Comparison of ENCODE assay signal across 24 cellular contexts in the genomic region with DNA sequence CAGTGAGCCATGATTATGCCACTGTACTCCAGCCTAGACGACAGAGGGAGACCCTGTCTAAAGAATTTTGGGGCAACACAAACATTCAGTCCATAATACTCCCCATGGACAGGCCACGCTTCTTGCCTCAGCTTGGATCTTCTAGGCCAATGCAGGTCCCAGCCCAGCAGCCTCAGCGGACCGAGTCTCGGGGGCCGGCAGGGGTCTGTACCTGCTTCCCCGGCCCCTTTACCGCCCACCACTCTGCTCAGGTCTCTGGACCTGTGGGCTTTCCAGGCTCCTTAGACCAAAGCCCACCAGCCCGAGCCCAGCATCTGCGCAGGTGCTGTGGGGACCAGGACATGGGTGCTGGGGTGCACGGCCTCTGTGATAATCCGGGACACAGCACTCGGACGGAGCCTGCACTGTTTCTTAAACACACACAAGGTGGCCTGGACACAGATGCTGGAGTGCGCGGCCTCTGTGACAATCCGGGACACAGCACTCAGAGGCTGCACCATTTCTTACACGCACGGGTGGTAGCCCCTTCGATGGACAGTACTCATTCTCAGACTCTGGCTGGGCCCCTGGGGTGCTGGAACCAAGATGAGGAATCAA.
A peak's percentile ranks its signal among the peaks of the same experiment; 100 is the strongest.
DNase-seq lines count a peak whose midpoint lies in the region; ATAC-seq and TF ChIP-seq lines count a peak whose summit lies in the region.
"Had no signal": no experiment of that assay in that cellular context is flagged by ENCODE, and none has a peak within 500 bp of the region (broad histone marks: within the 10 kb centered on the region; RNA-seq: fewer than 3 reads in every experiment).

No MANE protein-coding gene starts in this region.

- no peak for ATAC-seq in Panc1
- ATAC-seq in thoracic aorta (ENCODE audit: insufficient number of reproducible peaks, low FRiP score, low read depth), result no peak
- ATAC-seq in GM21529 (IDR thresholded peaks at IDR 0.05; ENCODE audit: unreplicated experiment), result no peak
- no peak for ATAC-seq in HG03135 (IDR thresholded peaks at IDR 0.05; ENCODE audit: unreplicated experiment)
- ATAC-seq: esophagus mucosa; stimulated activated memory B cell treated with anti-CD40 and anti-IgM and Interleukin-4, amounts not matched to agents 10 μg/mL and 1 μg/mL and 100 μg/mL, for 72 hours had no signal

- peak overlapping the region; percentile 87 for H2BK120ac ChIP-seq in neuronal stem cell (ENCODE audit: low read depth, low read length)

- no peaks in the 10 kb centered on the region for H3K79me1 ChIP-seq in neuronal stem cell (ENCODE audit: low read depth, low read length)

- no peak overlapping the region for H4K91ac ChIP-seq in neuronal stem cell (ENCODE audit: low read depth, low read length, poor library complexity)

- peak overlapping the region; percentile 92 for H3K27ac Mint-ChIP-seq in chondrocyte (ENCODE audit: unreplicated experiment)
- H3K27ac Mint-ChIP-seq: activated naive CD4-positive, alpha-beta T cell treated with anti-CD3 and anti-CD28 coated beads for 36 hours; immature natural killer cell; stimulated activated memory B cell treated with anti-CD40 and anti-IgM and Interleukin-4, amounts not matched to agents 10 μg/mL and 1 μg/mL and 100 μg/mL, for 72 hours; type B pancreatic cell had no signal

- no peaks in the 10 kb centered on the region for H3K36me3 Mint-ChIP-seq in chondrocyte (ENCODE audit: low read depth)
- H3K36me3 Mint-ChIP-seq: immature natural killer cell; stimulated activated memory B cell treated with anti-CD40 and anti-IgM and Interleukin-4, amounts not matched to agents 10 μg/mL and 1 μg/mL and 100 μg/mL, for 72 hours; type B pancreatic cell had no signal

- no peak overlapping the region for H2AFZ ChIP-seq in neuronal stem cell (ENCODE audit: low read length)

- no peak overlapping the region for H3K4me2 ChIP-seq in neuronal stem cell (ENCODE audit: insufficient read depth, low read length, poor library complexity, severe bottlenecking)

- H3K4me3 Mint-ChIP-seq in chondrocyte (ENCODE audit: unreplicated experiment), result no peak overlapping the region
- H3K4me3 Mint-ChIP-seq: activated naive CD4-positive, alpha-beta T cell treated with anti-CD3 and anti-CD28 coated beads for 36 hours; immature natural killer cell; stimulated activated memory B cell treated with anti-CD40 and anti-IgM and Interleukin-4, amounts not matched to agents 10 μg/mL and 1 μg/mL and 100 μg/mL, for 72 hours; type B pancreatic cell had no signal

- H3K4me3 ChIP-seq in Panc1 (ENCODE audit: low read depth in 2 of 2, low read length in 2 of 2), result no peak overlapping the region
- no peak overlapping the region for H3K4me3 ChIP-seq in neuronal stem cell (ENCODE audit: low read length in 2 of 2)
- no peak overlapping the region for H3K4me3 ChIP-seq in thoracic aorta

- no TSS peak for BruUV-seq in Panc1 (replicated peaks; lab: Mats Ljungman, UMichigan)

- TF ChIP-seq CTCF in Panc1 (IDR thresholded peaks at IDR 0.05), result no peak
- no peak for TF ChIP-seq CTCF in chondrocyte (IDR thresholded peaks at IDR 0.05)
- TF ChIP-seq CTCF in thoracic aorta (IDR thresholded peaks at IDR 0.05), result no peak

- DNase-seq in Panc1 (ENCODE audit: low read depth, low spot score) (no peak), chondrocyte (ENCODE audit: low spot score) (no peak), neuronal stem cell (ENCODE audit: low spot score) (no peak), thoracic aorta (ENCODE audit: low spot score) (no peak), glomerular visceral epithelial cell (ENCODE audit: extremely low spot score) (no peak), anterior cingulate cortex (lab: John Stamatoyannopoulos, UW) (no peak)
- DNase-seq: activated CD4-positive, alpha-beta T cell treated with anti-CD3 and anti-CD28 coated beads for 1 hour; activated naive CD4-positive, alpha-beta T cell treated with anti-CD3 and anti-CD28 coated beads for 36 hours; activated T-cell treated with anti-CD3 and anti-CD28 coated beads, Interleukin-2, amount 50 U/mL, for 48 hours; BE2C; DND-41; effector memory CD4-positive, alpha-beta T cell; immature natural killer cell; NCI-H1092; NCI-H2081; NK-92 treated with Interleukin-12 subunit alpha and Interleukin-12 subunit beta, amount 100 ng/mL, for 24 hours; nucleus accumbens; retina had no signal

- no peaks in the 10 kb centered on the region for H3K27me3 Mint-ChIP-seq in chondrocyte (ENCODE audit: low read depth)

- CTCF ChIA-PET in Panc1 (lab: Charles Lee), result no interaction called here

- H3K4me1 ChIP-seq in Panc1 (ENCODE audit: control insufficient read depth, insufficient read depth, low read length) (peaks cover 30% of the 10 kb centered on the region), neuronal stem cell (ENCODE audit: control insufficient read depth in 2 of 2, insufficient read depth in 1 of 2, low read depth in 1 of 2, low read length in 2 of 2) (peaks cover 6 to 14% of the 10 kb centered on the region in 2 donors), thoracic aorta (ENCODE audit: control insufficient read depth in 1 of 2, low read depth in 2 of 2) (peaks cover 13 to 60% of the 10 kb centered on the region in 2 donors)
- H3K4me1 ChIP-seq: BE2C had no signal

- peak overlapping the region; percentile 24 for H2BK5ac ChIP-seq in neuronal stem cell (ENCODE audit: low read length)

- POLR2A ChIA-PET in Panc1 (lab: Charles Lee), result no interaction called here

- peak overlapping the region; percentile 76 for H3K18ac ChIP-seq in neuronal stem cell (ENCODE audit: low read length)

- H3K4ac ChIP-seq in neuronal stem cell (ENCODE audit: low read length), result peak overlapping the region; percentile 76

- H3K9me3 ChIP-seq in Panc1 (ENCODE audit: control insufficient read depth, insufficient read depth, low read depth, low read length), result no peaks in the 10 kb centered on the region
- no peaks in the 10 kb centered on the region for H3K9me3 ChIP-seq in neuronal stem cell (replicated peaks in 1 of 2; ENCODE audit: control insufficient read depth in 2 of 2, insufficient read depth in 1 of 2, low read depth in 1 of 2, low read length in 2 of 2)
- no peaks in the 10 kb centered on the region for H3K9me3 ChIP-seq in thoracic aorta
- H3K9me3 ChIP-seq: BE2C, Caco-2 had no signal

- H3K9ac ChIP-seq in neuronal stem cell (ENCODE audit: low read depth, low read length, poor library complexity), result no peak overlapping the region

- peaks cover 66% of the 10 kb centered on the region for H3K4me1 Mint-ChIP-seq in chondrocyte (ENCODE audit: low read depth)
- H3K4me1 Mint-ChIP-seq: immature natural killer cell; stimulated activated memory B cell treated with anti-CD40 and anti-IgM and Interleukin-4, amounts not matched to agents 10 μg/mL and 1 μg/mL and 100 μg/mL, for 72 hours had no signal

- H4K8ac ChIP-seq in neuronal stem cell (ENCODE audit: low read depth, low read length), result no peak overlapping the region

- in situ Hi-C loops in Panc1 (cut with HindIII; ENCODE audit: low pct_unique_long_range_greater_than_20kb, low sequenced_read_pairs), result no loop called here

- peak overlapping the region; percentile 56 for H3K14ac ChIP-seq in neuronal stem cell (ENCODE audit: low read length)

- H2BK12ac ChIP-seq in neuronal stem cell (ENCODE audit: low read length), result peak overlapping the region; percentile 84

- H3K36me3 ChIP-seq in Panc1 (ENCODE audit: control insufficient read depth, insufficient read depth, low read length) (no peaks in the 10 kb centered on the region), neuronal stem cell (replicated peaks in 1 of 2; ENCODE audit: control insufficient read depth in 2 of 2, insufficient read depth in 2 of 2, low read length in 2 of 2) (no peaks in the 10 kb centered on the region), thoracic aorta (no peaks in the 10 kb centered on the region)
- H3K36me3 ChIP-seq: BE2C had no signal

- peak overlapping the region; percentile 89 for H2BK15ac ChIP-seq in neuronal stem cell (ENCODE audit: low read length)

- H3K23ac ChIP-seq in neuronal stem cell (ENCODE audit: low read depth, low read length, poor library complexity), result no peak overlapping the region

- WGBS in neuronal stem cell (ENCODE audit: extremely low coverage in 2 of 2, insufficient read length in 2 of 2, insufficient replicate concordance in 1 of 2), 2 donors, result no CpG with 5 or more reads among the region's 20 CpGs

- no peaks in the 10 kb centered on the region for H3K9me3 Mint-ChIP-seq in chondrocyte (ENCODE audit: low read depth)
- H3K9me3 Mint-ChIP-seq: activated naive CD4-positive, alpha-beta T cell treated with anti-CD3 and anti-CD28 coated beads for 36 hours; stimulated activated memory B cell treated with anti-CD40 and anti-IgM and Interleukin-4, amounts not matched to agents 10 μg/mL and 1 μg/mL and 100 μg/mL, for 72 hours; type B pancreatic cell had no signal

- H3K27me3 ChIP-seq in Panc1 (ENCODE audit: control insufficient read depth, insufficient read depth, low read length) (no peaks in the 10 kb centered on the region), neuronal stem cell (ENCODE audit: control insufficient read depth in 3 of 3, insufficient read depth in 3 of 3, low read depth in 1 of 3, low read length in 3 of 3) (peaks cover 0 to 9% (median 0%) of the 10 kb centered on the region in 3 experiments), thoracic aorta (replicated peaks; ENCODE audit: insufficient read depth) (no peaks in the 10 kb centered on the region)
- H3K27me3 ChIP-seq: BE2C had no signal

- peak overlapping the region; percentile 93 for H2AK5ac ChIP-seq in neuronal stem cell (ENCODE audit: low read depth, low read length)

- H3K27ac ChIP-seq in Panc1 (ENCODE audit: low read length) (peak overlapping the region; percentile 68), neuronal stem cell (replicated peaks; ENCODE audit: low read length) (no peak overlapping the region), thoracic aorta (peak overlapping the region; percentile 68 to 84)

- intact Hi-C loops in Panc1 (cut with micrococcal nuclease; ENCODE audit: unreplicated experiment), result no loop called here
